ENCODE assay signal across 13 cellular contexts in the genomic region with DNA sequence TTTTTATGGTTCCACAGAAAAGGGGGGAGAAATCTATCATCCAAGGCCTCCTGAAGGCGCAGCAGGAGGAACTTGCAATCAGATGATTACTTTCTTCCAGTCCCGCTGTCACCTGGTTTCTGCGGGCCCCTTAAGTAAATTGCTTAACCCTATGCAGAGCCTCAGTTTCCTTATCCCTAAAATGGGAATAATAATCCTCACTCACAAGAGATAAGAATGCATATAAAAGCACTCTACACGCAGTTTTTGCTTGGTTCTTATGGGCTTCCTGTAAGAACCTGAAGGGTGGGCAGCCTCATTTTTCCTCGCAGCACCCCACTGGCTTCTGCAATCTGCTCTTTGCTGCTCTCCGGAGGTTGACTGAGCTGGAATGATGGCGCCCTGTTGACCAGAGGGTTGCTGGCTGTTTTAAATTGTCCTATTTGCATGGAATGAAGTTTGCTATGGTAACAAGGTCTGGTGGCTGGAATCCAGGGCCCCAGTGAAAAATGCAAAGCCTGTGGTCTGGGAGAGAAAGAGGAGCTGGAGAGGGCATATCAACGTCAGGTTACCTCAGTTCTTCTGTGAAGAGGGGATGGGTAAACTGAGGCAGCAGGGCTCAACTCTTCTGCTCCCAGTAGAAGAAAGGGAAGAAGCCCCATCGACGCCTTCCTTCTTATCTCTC. TPM values are rescaled to one million over a fixed set of nuclear protein-coding genes. Genes with fewer than 3 reads are reported as not detected.
DNase-seq lines count a peak whose midpoint lies in the region; ATAC-seq and TF ChIP-seq lines count a peak whose summit lies in the region.
"Had no signal": no experiment of that assay in that cellular context is flagged by ENCODE, and none has a peak within 500 bp of the region (broad histone marks: within the 10 kb centered on the region; RNA-seq: fewer than 3 reads in every experiment).

No MANE protein-coding gene starts in this region.

- no peak overlapping the region; the same call in 1 of the 2 replicates for H3K27ac ChIP-seq in HUES6 (ENCODE audit: low read depth, low read length)
- H3K27ac ChIP-seq: upper lobe of right lung had no signal

- peak overlapping the region; percentile 87 for H3K4me3 ChIP-seq in HUES6 (ENCODE audit: low read depth, low read length)
- H3K4me3 ChIP-seq in astrocyte of the cerebellum (ENCODE audit: low read depth, low read length): peak overlapping the region; percentile 69
- peak overlapping the region; percentile 82; the same call in 1 of the 2 replicates for H3K4me3 ChIP-seq in iPS-18c (ENCODE audit: insufficient read depth, low read depth, low read length)
- H3K4me3 ChIP-seq in skeletal muscle satellite cell (ENCODE audit: low read length): no peak overlapping the region

- peak overlapping the region; percentile 77 for H3K9ac ChIP-seq in HUES6 (ENCODE audit: low read length)
- no peak overlapping the region for H3K9ac ChIP-seq in skeletal muscle satellite cell (ENCODE audit: low read depth, low read length)

- H3K36me3 ChIP-seq in HUES6 (ENCODE audit: control insufficient read depth, insufficient read depth, low read length) (no peaks in the 10 kb centered on the region), skeletal muscle satellite cell (ENCODE audit: insufficient read depth, low read length) (no peaks in the 10 kb centered on the region)
- H3K36me3 ChIP-seq: adrenal gland, prostate gland, upper lobe of right lung had no signal

- in situ Hi-C loops in astrocyte of the cerebellum (cut with HindIII; ENCODE audit: low sequenced_read_pairs): no loop called here

- TF ChIP-seq CTCF in astrocyte of the cerebellum (IDR thresholded peaks at IDR 0.05; ENCODE audit: low read depth, low read length, missing control alignments): no peak

- H3K27me3 ChIP-seq in HUES6 (ENCODE audit: control insufficient read depth, insufficient read depth, low read length) (peaks cover 21% of the 10 kb centered on the region), skeletal muscle satellite cell (ENCODE audit: control insufficient read depth, insufficient read depth, low read length) (peaks cover 42% of the 10 kb centered on the region)

- no peak for ATAC-seq in HG02763 (IDR thresholded peaks at IDR 0.05; ENCODE audit: unreplicated experiment)
- no peak for ATAC-seq in GM19395 (IDR thresholded peaks at IDR 0.05; ENCODE audit: unreplicated experiment)

- DNase-seq in astrocyte of the cerebellum (ENCODE audit: low read depth): peak; percentile 61
- no peak for DNase-seq in NCI-H69 (lab: John Stamatoyannopoulos, UW)
- DNase-seq: adrenal gland, DMS53, left cardiac atrium, NCI-H2081 treated with DMSO at 0.1 percent for 48 hours, upper lobe of right lung had no signal

- peak overlapping the region; percentile 84 for H3K4me2 ChIP-seq in skeletal muscle satellite cell (ENCODE audit: low read length)

- H3K4me1 ChIP-seq in HUES6 (ENCODE audit: control insufficient read depth, insufficient read depth, low read length) (peaks cover 53% of the 10 kb centered on the region), skeletal muscle satellite cell (ENCODE audit: control insufficient read depth, insufficient read depth, low read length) (no peaks in the 10 kb centered on the region)
- H3K4me1 ChIP-seq: adrenal gland had no signal

- H3K9me3 ChIP-seq in HUES6 (ENCODE audit: control insufficient read depth, insufficient read depth, low read depth, low read length): no peaks in the 10 kb centered on the region
- H3K9me3 ChIP-seq in iPS-18c (ENCODE audit: control insufficient read depth, insufficient read depth, low read length): no peaks in the 10 kb centered on the region
- no peaks in the 10 kb centered on the region for H3K9me3 ChIP-seq in skeletal muscle satellite cell (replicated peaks; ENCODE audit: low read length)
- H3K9me3 ChIP-seq: adrenal gland, prostate gland, upper lobe of right lung had no signal

RNA-seq across cellular contexts. Expression of gene KAZN, which starts 1.0 kb away (rescaled TPM):
- 7.4 and 8.9 TPM in 2 replicates for total RNA-seq in skeletal muscle satellite cell (2012; rRNA removed)
